8 cellular contexts compared by ENCODE assay signal in the genomic region with DNA sequence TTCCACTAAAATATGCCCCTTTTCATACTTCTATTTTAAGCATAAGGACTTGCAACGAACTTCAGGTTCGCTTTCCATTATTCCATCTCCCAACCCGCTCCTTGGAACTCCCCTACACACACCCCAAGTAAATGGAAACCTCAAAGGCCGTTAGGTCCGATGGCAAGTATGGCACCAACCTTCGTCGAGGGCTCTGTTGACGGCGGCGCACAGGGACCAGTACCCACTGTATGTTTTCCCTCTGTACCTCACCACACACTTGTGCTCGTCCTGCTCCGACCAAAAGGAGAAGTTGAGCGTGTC. TPM values are rescaled to one million over a fixed set of nuclear protein-coding genes. Genes with fewer than 3 reads are reported as not detected.
DNase-seq lines count a peak whose midpoint lies in the region; ATAC-seq and TF ChIP-seq lines count a peak whose summit lies in the region.

No MANE protein-coding gene starts in this region.

- peaks cover 2% of the 10 kb centered on the region for H3K36me3 Mint-ChIP-seq in activated T-cell treated with anti-CD3 and anti-CD28 coated beads, Interleukin-2, amount 50 U/mL, for 4 hours (ENCODE audit: insufficient read depth)

- peak overlapping the region; percentile 86 for H2AFZ ChIP-seq in DND-41 (ENCODE audit: low read depth, low read length)

- ATAC-seq in DND-41 (ENCODE audit: insufficient read depth, low read depth), result peak; percentile 63
- peak; percentile 32 for ATAC-seq in HG03565 (IDR thresholded peaks at IDR 0.05; ENCODE audit: unreplicated experiment)
- peak; percentile 41 to 46 for ATAC-seq in activated T-cell treated with anti-CD3 and anti-CD28 coated beads, Interleukin-2, amount 50 U/mL, for 4 hours
- no peak for ATAC-seq in GM19467 (IDR thresholded peaks at IDR 0.05; ENCODE audit: unreplicated experiment)
- ATAC-seq in GM19324 (IDR thresholded peaks at IDR 0.05; ENCODE audit: low FRiP score, unreplicated experiment), result no peak

- DNase-seq in DND-41, result peak; percentile 39
- no peak for DNase-seq in activated T-cell treated with anti-CD3 and anti-CD28 coated beads, Interleukin-2, amount 50 U/mL, for 4 hours
- no peak for DNase-seq in SK-N-DZ (ENCODE audit: low spot score)

- peaks cover 8% of the 10 kb centered on the region for H3K79me2 ChIP-seq in DND-41 (ENCODE audit: insufficient read depth, low read length)

- H3K9me3 Mint-ChIP-seq in activated T-cell treated with anti-CD3 and anti-CD28 coated beads, Interleukin-2, amount 50 U/mL, for 4 hours, result no peaks in the 10 kb centered on the region

- peaks cover 18% of the 10 kb centered on the region for H3K4me1 Mint-ChIP-seq in activated T-cell treated with anti-CD3 and anti-CD28 coated beads, Interleukin-2, amount 50 U/mL, for 4 hours (ENCODE audit: low read depth)

- H3K4me3 ChIP-seq in DND-41 (ENCODE audit: low read depth in 1 of 2, low read length in 2 of 2), result peak overlapping the region; percentile 47 to 72; a peak in 3 of 4 replicates
- peak overlapping the region; percentile 80 for H3K4me3 ChIP-seq in iPS-18c (ENCODE audit: insufficient read depth, low read depth, low read length)
- H3K4me3 ChIP-seq in stomach smooth muscle (ENCODE audit: low read length in 2 of 2), result peak overlapping the region; percentile 90 to 98

- H3K27me3 Mint-ChIP-seq in activated T-cell treated with anti-CD3 and anti-CD28 coated beads, Interleukin-2, amount 50 U/mL, for 4 hours (ENCODE audit: low read depth), result no peaks in the 10 kb centered on the region

- H3K9me3 ChIP-seq in DND-41 (ENCODE audit: insufficient read depth, low read length, severe bottlenecking), result no peaks in the 10 kb centered on the region
- no peaks in the 10 kb centered on the region for H3K9me3 ChIP-seq in iPS-18c (ENCODE audit: control insufficient read depth, insufficient read depth, low read length)
- H3K9me3 ChIP-seq in stomach smooth muscle (ENCODE audit: control insufficient read depth in 2 of 2, low read length in 2 of 2), result no peaks in the 10 kb centered on the region

- H3K9ac ChIP-seq in DND-41 (ENCODE audit: low read depth, low read length) (peak overlapping the region; percentile 80), stomach smooth muscle (ENCODE audit: low read length in 2 of 2) (peak overlapping the region; percentile 91 to 93)

- no peaks in the 10 kb centered on the region for H3K27me3 ChIP-seq in DND-41 (ENCODE audit: insufficient read depth, low read length, poor library complexity)
- no peaks in the 10 kb centered on the region for H3K27me3 ChIP-seq in stomach smooth muscle (ENCODE audit: control insufficient read depth in 1 of 2, insufficient read depth in 2 of 2, low read length in 2 of 2)

- H3K4me2 ChIP-seq in DND-41 (ENCODE audit: insufficient read depth, low read length), result peak overlapping the region; percentile 82

- TF ChIP-seq CTCF in DND-41 (IDR thresholded peaks at IDR 0.05; ENCODE audit: borderline replicate concordance, extremely low read depth, low read length, poor library complexity, severe bottlenecking), result no peak

- H3K36me3 ChIP-seq in DND-41 (ENCODE audit: insufficient read depth, low read length), result peaks cover 5% of the 10 kb centered on the region
- peaks cover 0 to 2% of the 10 kb centered on the region in 2 donors for H3K36me3 ChIP-seq in stomach smooth muscle (ENCODE audit: control insufficient read depth in 2 of 2, insufficient read depth in 2 of 2, low read length in 2 of 2)

- H4K20me1 ChIP-seq in DND-41 (ENCODE audit: insufficient read depth, low read length), result no peaks in the 10 kb centered on the region

- peak overlapping the region; percentile 98 for H3K4me3 Mint-ChIP-seq in activated T-cell treated with anti-CD3 and anti-CD28 coated beads, Interleukin-2, amount 50 U/mL, for 4 hours

- peaks cover 23% of the 10 kb centered on the region for H3K4me1 ChIP-seq in DND-41 (ENCODE audit: insufficient read depth, low read length)
- H3K4me1 ChIP-seq in stomach smooth muscle (ENCODE audit: control insufficient read depth, insufficient read depth, low read length), result no peaks in the 10 kb centered on the region

- H3K27ac ChIP-seq in DND-41 (ENCODE audit: low read length), result peak overlapping the region; percentile 77
- H3K27ac ChIP-seq in stomach smooth muscle (ENCODE audit: low read length), result peak overlapping the region; percentile 79

RNA-seq across cellular contexts. Expression of a gene that starts 24.1 kb away (rescaled TPM):
- total RNA-seq in activated T-cell treated with anti-CD3 and anti-CD28 coated beads, Interleukin-2, amount 50 U/mL, for 4 hours, result 100 to 1,000 TPM; 929 to 978 (median 948) TPM
- 667 and 689 TPM in 2 replicates for polyA plus RNA-seq in SK-N-DZ (2014; cell fraction: cytosol; rRNA removed)
- 474 and 537 TPM in 2 replicates for polyA plus RNA-seq in SK-N-DZ (2014; cell fraction: nucleus; rRNA removed)

RNA-seq across cellular contexts. Expression of a gene that starts 24.7 kb away (rescaled TPM):
- 10 to 100 TPM; 15.6 to 18.2 (median 16.2) TPM for total RNA-seq in activated T-cell treated with anti-CD3 and anti-CD28 coated beads, Interleukin-2, amount 50 U/mL, for 4 hours
- polyA plus RNA-seq in SK-N-DZ (2014; cell fraction: cytosol; rRNA removed), result 6.7 and 8.1 TPM in 2 replicates
- polyA plus RNA-seq in SK-N-DZ (2014; cell fraction: nucleus; rRNA removed), result 7.0 and 15.6 TPM in 2 replicates

RNA-seq across cellular contexts. Expression of a gene that starts 34.7 kb away (rescaled TPM):
- total RNA-seq in activated T-cell treated with anti-CD3 and anti-CD28 coated beads, Interleukin-2, amount 50 U/mL, for 4 hours, result 1 to 10 TPM; 1.3 to 1.5 (median 1.4) TPM
- polyA plus RNA-seq in SK-N-DZ (2014; cell fraction: cytosol; rRNA removed), result 2.5 and 3.1 TPM in 2 replicates
- 6.6 and 6.9 TPM in 2 replicates for polyA plus RNA-seq in SK-N-DZ (2014; cell fraction: nucleus; rRNA removed)

Comparison
In these comparisons a context has a peak if more than half of its experiments do, and no peak if none do; other contexts are left out.
1. ATAC-seq: peak in DND-41 (single experiment), HG03565 (single experiment) and activated T-cell treated with anti-CD3 and anti-CD28 coated beads, Interleukin-2, amount 50 U/mL, for 4 hours (2 of 2); none in GM19467 (single experiment) and GM19324 (single experiment).
2. Peak in every context shown above with its lines, with median percentiles within 50 percentile points of each other: H3K4me3 ChIP-seq.